ENCODE assay signal across 8 cellular contexts in the genomic region with DNA sequence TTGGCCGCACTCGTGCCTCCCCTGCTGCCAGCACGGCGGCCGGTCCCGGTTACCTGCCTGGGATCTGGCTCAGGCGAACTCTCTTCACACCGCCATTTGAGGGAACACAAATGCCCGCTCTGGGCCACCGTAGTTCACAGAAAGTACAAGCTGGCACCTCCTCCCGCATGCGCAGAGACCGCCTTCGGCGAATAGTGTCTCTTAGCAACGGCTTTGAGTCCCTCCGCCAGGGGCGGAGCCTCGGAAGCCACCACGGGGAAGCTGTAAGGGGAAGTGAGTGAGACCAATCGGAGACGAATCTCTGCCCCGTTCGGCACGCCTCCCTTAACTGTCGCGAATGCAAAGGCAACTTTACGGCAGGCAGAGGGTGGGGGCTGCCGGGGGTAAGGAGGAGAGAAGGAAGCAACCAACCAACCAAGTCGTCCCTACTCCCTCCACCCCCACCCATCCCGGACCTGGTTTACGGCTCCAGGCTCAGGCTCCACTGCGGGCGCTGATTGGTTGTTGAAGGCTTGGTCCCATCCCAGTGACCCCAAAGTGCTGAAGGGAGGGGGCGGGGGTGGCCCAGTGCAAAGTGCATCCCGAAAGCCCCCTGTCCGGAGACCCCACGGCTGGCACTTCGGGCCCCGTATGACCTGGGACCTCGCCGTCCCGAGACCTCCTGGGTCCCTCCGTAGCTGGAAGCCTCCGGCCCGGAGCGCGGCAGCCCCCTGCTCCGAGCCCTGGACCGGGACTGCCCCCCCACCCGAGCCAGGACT. TPM values are rescaled to one million over a fixed set of nuclear protein-coding genes. Genes with fewer than 3 reads are reported as not detected.
DNase-seq lines count a peak whose midpoint lies in the region; ATAC-seq, FAIRE-seq and TF ChIP-seq lines count a peak whose summit lies in the region.

A gene with protein sequence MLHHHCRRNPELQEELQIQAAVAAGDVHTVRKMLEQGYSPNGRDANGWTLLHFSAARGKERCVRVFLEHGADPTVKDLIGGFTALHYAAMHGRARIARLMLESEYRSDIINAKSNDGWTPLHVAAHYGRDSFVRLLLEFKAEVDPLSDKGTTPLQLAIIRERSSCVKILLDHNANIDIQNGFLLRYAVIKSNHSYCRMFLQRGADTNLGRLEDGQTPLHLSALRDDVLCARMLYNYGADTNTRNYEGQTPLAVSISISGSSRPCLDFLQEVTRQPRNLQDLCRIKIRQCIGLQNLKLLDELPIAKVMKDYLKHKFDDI (plus strand): TSS at position 526 of the 758 bp plus-strand sequence. CDS start 9,628 bp downstream, outside the sequence.
A gene with protein sequence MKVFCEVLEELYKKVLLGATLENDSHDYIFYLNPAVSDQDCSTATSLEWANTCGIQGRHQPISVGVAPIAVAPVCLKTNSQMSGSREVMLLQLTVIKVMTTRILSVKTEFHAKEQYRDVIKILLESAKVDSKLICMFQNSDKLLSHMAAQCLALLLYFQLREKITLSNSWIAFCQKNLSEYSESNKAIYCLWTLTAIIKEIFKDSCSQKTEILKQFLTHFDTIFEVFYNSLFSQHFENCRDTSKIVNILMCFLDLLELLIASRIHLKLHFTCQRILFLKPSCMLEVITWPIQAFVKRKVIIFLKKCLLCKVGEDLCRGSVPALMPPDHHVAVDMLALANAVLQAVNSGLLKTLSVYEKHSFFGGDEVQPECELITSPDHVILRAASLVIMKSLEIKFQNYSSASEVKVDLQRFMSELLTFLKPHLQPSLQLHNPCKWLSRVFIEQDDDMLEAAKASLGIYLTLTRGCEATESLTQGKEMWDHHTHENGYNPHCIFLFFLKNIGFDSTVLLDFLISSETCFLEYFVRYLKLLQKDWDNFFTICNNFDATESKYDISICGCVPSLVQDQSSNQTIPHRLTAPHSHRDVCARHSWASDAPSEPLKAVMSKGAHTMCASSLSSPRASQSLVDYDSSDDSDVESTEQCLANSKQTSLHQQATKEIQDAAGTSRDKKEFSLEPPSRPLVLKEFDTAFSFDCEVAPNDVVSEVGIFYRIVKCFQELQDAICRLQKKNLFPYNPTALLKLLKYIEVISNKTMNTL (minus strand): TSS at position 121 of the 758 bp plus-strand sequence. CDS start 21,342 bp downstream, outside the sequence.

- FAIRE-seq in bronchial epithelial cell (lab: Jason Lieb, UNC) (peak; percentile 72), small intestine (lab: Jason Lieb, UNC) (peak; percentile 55)

- DNase-seq in AG04449 (ENCODE audit: low read depth, low spot score), result peak; percentile 100
- DNase-seq in NCI-H2227 treated with DMSO at 0.1 percent for 48 hours (lab: John Stamatoyannopoulos, UW), result peak; percentile 96
- peak; percentile 100 for DNase-seq in bronchial epithelial cell (ENCODE audit: low read depth)
- peak; percentile 95 for DNase-seq in iPS-NIHi11 (ENCODE audit: low spot score)
- peak; percentile 100 for DNase-seq in small intestine

- ATAC-seq in GM18907 (IDR thresholded peaks at IDR 0.05; ENCODE audit: unreplicated experiment), result peak; percentile 90
- peak; percentile 88 for ATAC-seq in HG03159 (IDR thresholded peaks at IDR 0.05; ENCODE audit: unreplicated experiment)

- peak within 1 kb of the TSS; percentile 74 to 89 for H3K27ac ChIP-seq in small intestine (ENCODE audit: low read depth in 1 of 2, low read length in 1 of 2)

- peak within 1 kb of the TSS; percentile 91 for H3K4me3 ChIP-seq in AG04449 (ENCODE audit: low read depth, low read length)
- peak within 1 kb of the TSS; percentile 99 for H3K4me3 ChIP-seq in WI38 (ENCODE audit: low read depth, low read length)
- peak within 1 kb of the TSS; percentile 90 for H3K4me3 ChIP-seq in bronchial epithelial cell (ENCODE audit: low read depth, low read length)
- H3K4me3 ChIP-seq in small intestine (ENCODE audit: low read depth in 1 of 2, low read length in 2 of 2), result peak within 1 kb of the TSS; percentile 75 to 88

- H3K27me3 ChIP-seq in bronchial epithelial cell (ENCODE audit: control insufficient read depth, insufficient read depth, low read length) (no peaks in the 10 kb centered on the region), small intestine (ENCODE audit: control insufficient read depth in 2 of 2, insufficient read depth in 2 of 2, low read length in 2 of 2) (no peaks in the 10 kb centered on the region)

- 0 to 1% (median 0%) methylated on average over 48 to 51 of the region's 51 CpGs for WGBS in small intestine, 3 donors

- POLR2A ChIA-PET in AG04449 (lab: Yijun Ruan, JAX), result interaction anchor here (0.8 kb wide), 1 partner anchor 9 kb away, joined by 3 read pairs; no protein-coding TSS in a partner anchor

- CTCF ChIA-PET in AG04449 (lab: Yijun Ruan, JAX), result interaction anchor here (0.9 to 1.0 kb wide), 2 partner anchors 29 to 406 kb away, joined by 4 to 6 read pairs; no protein-coding TSS in a partner anchor

- TF ChIP-seq CTCF in AG04449 (IDR thresholded peaks at IDR 0.05; ENCODE audit: insufficient read depth, low read length, missing control alignments), result no peak
- no peak for TF ChIP-seq CTCF in WI38 (IDR thresholded peaks at IDR 0.05; ENCODE audit: low read depth, low read length)
- TF ChIP-seq CTCF in bronchial epithelial cell (IDR thresholded peaks at IDR 0.05; ENCODE audit: insufficient read depth, low read length, severe bottlenecking), result peak; percentile 7

- H3K9me3 ChIP-seq in small intestine (ENCODE audit: control insufficient read depth, low read depth), result no peaks in the 10 kb centered on the region

- peaks cover 2 to 6% of the 10 kb centered on the region in 2 donors for H3K4me1 ChIP-seq in small intestine (ENCODE audit: control insufficient read depth in 2 of 2, insufficient read depth in 1 of 2, low read depth in 1 of 2, low read length in 1 of 2)

- H3K36me3 ChIP-seq in bronchial epithelial cell (ENCODE audit: control insufficient read depth, insufficient read depth, low read length) (peaks cover 3% of the 10 kb centered on the region), small intestine (ENCODE audit: control insufficient read depth in 2 of 2, insufficient read depth in 2 of 2, low read length in 2 of 2) (no peaks in the 10 kb centered on the region)

RNA-seq across cellular contexts. Expression of the first gene that starts in this region (rescaled TPM):
- total RNA-seq in bronchial epithelial cell, result 12.6 and 13.6 TPM in 2 replicates
- polyA plus RNA-seq in small intestine, result 1 to 10 TPM; 4.2 to 5.3 (median 4.6) TPM

RNA-seq across cellular contexts. Expression of the second gene that starts in this region (rescaled TPM):
- total RNA-seq in bronchial epithelial cell, result 7.6 and 7.8 TPM in 2 replicates
- polyA plus RNA-seq in small intestine, result 1 to 10 TPM; 2.4 to 5.7 (median 5.6) TPM

Comparison
In these comparisons a context has a peak if more than half of its experiments do, and no peak if none do; other contexts are left out.
1. Peak in every context shown above with its lines: DNase-seq, ATAC-seq, H3K4me3 ChIP-seq and H3K27ac ChIP-seq.